In genomic region chr3:176514297-176514696, GRCh38 we compare ENCODE assay signal across 8 cellular contexts.
DNase-seq lines count a peak whose midpoint lies in the region; FAIRE-seq and TF ChIP-seq lines count a peak whose summit lies in the region.

No MANE protein-coding gene starts in this region.

- H3K9me3 ChIP-seq in cardiac muscle cell (ENCODE audit: low read depth) = no peaks in the 10 kb centered on the region
- H3K9me3 ChIP-seq in NT2/D1 (ENCODE audit: insufficient read depth, low read length) = peaks cover 62% of the 10 kb centered on the region

- intact Hi-C loops in cardiac septum (cut with DNase I) = loop anchor here (10.0 kb wide), 1 partner anchor 1871 kb away; no protein-coding TSS in a partner anchor

- H3K27me3 ChIP-seq in cardiac muscle cell = no peaks in the 10 kb centered on the region
- no peaks in the 10 kb centered on the region for H3K27me3 ChIP-seq in NT2/D1 (ENCODE audit: insufficient read depth, insufficient read length)

- no peak overlapping the region for H3K27ac ChIP-seq in cardiac muscle cell

- no peak overlapping the region for H3K4me3 ChIP-seq in cardiac muscle cell
- H3K4me3 ChIP-seq in NT2/D1 (ENCODE audit: insufficient read length, low read depth) = no peak overlapping the region
- H3K4me3 ChIP-seq in epithelial cell of proximal tubule (ENCODE audit: low read depth, low read length) = no peak overlapping the region
- H3K4me3 ChIP-seq in retinal pigment epithelial cell (ENCODE audit: low read length) = no peak overlapping the region

- peak; percentile 48 for TF ChIP-seq CTCF in cardiac muscle cell (IDR thresholded peaks at IDR 0.05; ENCODE audit: low read depth, low read length)
- peak; percentile 56 for TF ChIP-seq CTCF in epithelial cell of proximal tubule (conservative IDR thresholded peaks at IDR 0.05; ENCODE audit: low read depth, low read length)
- peak; percentile 24 for TF ChIP-seq CTCF in retinal pigment epithelial cell (conservative IDR thresholded peaks at IDR 0.05; ENCODE audit: low read depth, low read length)

- FAIRE-seq in GM12892 (lab: Jason Lieb, UNC) = no peak

- no peak overlapping the region for H3K9ac ChIP-seq in NT2/D1 (ENCODE audit: insufficient read length, low read depth)

- H3K36me3 ChIP-seq in cardiac muscle cell (no peaks in the 10 kb centered on the region), NT2/D1 (ENCODE audit: insufficient read depth, insufficient read length, low read length) (no peaks in the 10 kb centered on the region)

- DNase-seq in cardiac muscle cell (ENCODE audit: low read depth in 1 of 2, low spot score in 1 of 2) (peak; percentile 9 to 78), cardiac septum (ENCODE audit: low spot score) (no peak), NT2/D1 (ENCODE audit: low read depth, low spot score) (peak; percentile 76), epithelial cell of proximal tubule (ENCODE audit: low read depth) (peak; percentile 1), retinal pigment epithelial cell (ENCODE audit: low read depth) (no peak), NCI-H345 (lab: John Stamatoyannopoulos, UW) (no peak), NCI-H187 treated with DMSO at 0.1 percent for 48 hours (lab: John Stamatoyannopoulos, UW) (no peak), GM12892 (ENCODE audit: insufficient read length) (no peak)

- TF ChIP-seq POLR2A in GM12892 (IDR thresholded peaks at IDR 0.05; ENCODE audit: low read depth, low read length) = no peak

- H3K4me1 ChIP-seq in cardiac muscle cell (ENCODE audit: low read depth) = no peaks in the 10 kb centered on the region
- H3K4me1 ChIP-seq in NT2/D1 (ENCODE audit: insufficient read depth, insufficient read length) = no peaks in the 10 kb centered on the region

Comparison
In these comparisons a context has a peak if more than half of its experiments do, and no peak if none do; other contexts are left out.
1. DNase-seq: peak in cardiac muscle cell (2 of 2), NT2/D1 (single experiment) and epithelial cell of proximal tubule (single experiment); none in cardiac septum (single experiment), retinal pigment epithelial cell (single experiment), NCI-H345 (single experiment), NCI-H187 treated with DMSO at 0.1 percent for 48 hours (single experiment) and GM12892 (single experiment).
2. Peak in every context shown above with its lines, with median percentiles within 50 percentile points of each other: CTCF ChIP-seq.